18 cellular contexts compared by ENCODE assay signal in genomic region chr2:167945660-167946366, GRCh38.
DNase-seq lines count a peak whose midpoint lies in the region; TF ChIP-seq lines count a peak whose summit lies in the region.
"Had no signal": no experiment of that assay in that cellular context is flagged by ENCODE, and none has a peak within 500 bp of the region (broad histone marks: within the 10 kb centered on the region; RNA-seq: fewer than 3 reads in every experiment).

No MANE protein-coding gene starts in this region.

- H3K4me3 Mint-ChIP-seq in endodermal cell (no peak overlapping the region), CD14-positive monocyte (no peak overlapping the region)
- H3K4me3 Mint-ChIP-seq: CD8-positive, alpha-beta memory T cell; HFFc6 had no signal

- H3K4me1 ChIP-seq in HUES64 (ENCODE audit: insufficient read depth, low read length) (peaks cover 18% of the 10 kb centered on the region), endodermal cell (ENCODE audit: control insufficient read depth, insufficient read depth, low read length) (no peaks in the 10 kb centered on the region), neuronal stem cell (ENCODE audit: control insufficient read depth in 2 of 2, insufficient read depth in 1 of 2, low read depth in 1 of 2, low read length in 2 of 2) (peaks cover 10 to 11% of the 10 kb centered on the region in 2 donors)

- H3K27ac ChIP-seq in HUES64 (ENCODE audit: low read depth, low read length) = peak overlapping the region; percentile 66
- H3K27ac ChIP-seq in endodermal cell (ENCODE audit: low read depth, low read length) = no peak overlapping the region
- peak overlapping the region; percentile 98 for H3K27ac ChIP-seq in neuronal stem cell (replicated peaks; ENCODE audit: low read length)
- H3K27ac ChIP-seq: RWPE1, SJCRH30 had no signal

- H3K27ac Mint-ChIP-seq in endodermal cell (peak overlapping the region; percentile 30), CD14-positive monocyte (no peak overlapping the region)
- H3K27ac Mint-ChIP-seq: HFFc6 had no signal

- TF ChIP-seq CTCF in endodermal cell (conservative IDR thresholded peaks at IDR 0.05) (no peak), CD14-positive monocyte (IDR thresholded peaks at IDR 0.05) (no peak)

- H4K8ac ChIP-seq in neuronal stem cell (ENCODE audit: low read depth, low read length) = no peak overlapping the region

- peak; percentile 43 for DNase-seq in NCI-H748 (lab: John Stamatoyannopoulos, UW; ENCODE audit: unreplicated experiment)
- no peak for DNase-seq in NCI-H748 treated with DMSO at 0.1 percent for 48 hours (lab: John Stamatoyannopoulos, UW)
- DNase-seq in endodermal cell = no peak
- DNase-seq in neuronal stem cell (ENCODE audit: low spot score) = no peak
- DNase-seq in midbrain (lab: John Stamatoyannopoulos, UW) = no peak
- DNase-seq in retina = no peak
- DNase-seq in CD14-positive monocyte (ENCODE audit: low spot score) = no peak
- DNase-seq: CD8-positive, alpha-beta memory T cell; GOT3; HFFc6; NCI-H1092 treated with DMSO at 0.1 percent for 48 hours; NCI-H2081 treated with DMSO at 0.1 percent for 48 hours; NCI-H2227 treated with DMSO at 0.1 percent for 48 hours; NCI-H524; PC-3; SJCRH30 had no signal

- H2BK120ac ChIP-seq in neuronal stem cell (ENCODE audit: low read depth, low read length) = peak overlapping the region; percentile 4

- intact Hi-C loops in CD14-positive monocyte (cut with micrococcal nuclease) = no loop called here

- H2BK12ac ChIP-seq in neuronal stem cell (ENCODE audit: low read length) = no peak overlapping the region

- H3K4ac ChIP-seq in neuronal stem cell (ENCODE audit: low read length) = no peak overlapping the region

- H2BK15ac ChIP-seq in neuronal stem cell (ENCODE audit: low read length) = no peak overlapping the region

- no peaks in the 10 kb centered on the region for H3K36me3 Mint-ChIP-seq in endodermal cell (ENCODE audit: low read depth)
- no peaks in the 10 kb centered on the region for H3K36me3 Mint-ChIP-seq in CD14-positive monocyte
- H3K36me3 Mint-ChIP-seq: CD8-positive, alpha-beta memory T cell had no signal

- H3K9me3 Mint-ChIP-seq in endodermal cell = no peaks in the 10 kb centered on the region
- peaks cover 0 to 7% (median 0%) of the 10 kb centered on the region in 7 donors for H3K9me3 Mint-ChIP-seq in CD14-positive monocyte
- H3K9me3 Mint-ChIP-seq: CD8-positive, alpha-beta memory T cell; HFFc6 had no signal

- no peaks in the 10 kb centered on the region for H3K79me1 ChIP-seq in neuronal stem cell (ENCODE audit: low read depth, low read length)

- H2BK5ac ChIP-seq in neuronal stem cell (ENCODE audit: low read length) = no peak overlapping the region

- H4K91ac ChIP-seq in neuronal stem cell (ENCODE audit: low read depth, low read length, poor library complexity) = no peak overlapping the region

- no peak overlapping the region for H3K9ac ChIP-seq in HUES64 (ENCODE audit: low read depth, low read length)
- no peak overlapping the region for H3K9ac ChIP-seq in endodermal cell (ENCODE audit: extremely low read depth, low read length, poor library complexity, severe bottlenecking)
- H3K9ac ChIP-seq in neuronal stem cell (ENCODE audit: low read depth, low read length, poor library complexity) = no peak overlapping the region

- H3K27me3 Mint-ChIP-seq in endodermal cell (ENCODE audit: insufficient read depth) = no peaks in the 10 kb centered on the region
- peaks cover 0 to 7% (median 5%) of the 10 kb centered on the region in 3 donors for H3K27me3 Mint-ChIP-seq in CD14-positive monocyte (ENCODE audit: low read depth in 3 of 3)

- no peak overlapping the region for H2AK5ac ChIP-seq in neuronal stem cell (ENCODE audit: low read depth, low read length)

- no peak overlapping the region for H3K23ac ChIP-seq in neuronal stem cell (ENCODE audit: low read depth, low read length, poor library complexity)

- no peak overlapping the region for H3K4me3 ChIP-seq in HUES64 (ENCODE audit: low read length)
- no peak overlapping the region for H3K4me3 ChIP-seq in endodermal cell (ENCODE audit: low read length)
- H3K4me3 ChIP-seq in neuronal stem cell (ENCODE audit: low read length in 2 of 2) = no peak overlapping the region
- H3K4me3 ChIP-seq: SJCRH30 had no signal

- peak overlapping the region; percentile 69 for H3K18ac ChIP-seq in neuronal stem cell (ENCODE audit: low read length)

- H3K14ac ChIP-seq in neuronal stem cell (ENCODE audit: low read length) = no peak overlapping the region

- H3K4me1 Mint-ChIP-seq in endodermal cell (no peaks in the 10 kb centered on the region), CD14-positive monocyte (no peaks in the 10 kb centered on the region)
- H3K4me1 Mint-ChIP-seq: CD8-positive, alpha-beta memory T cell had no signal

- H3K9me3 ChIP-seq in HUES64 (ENCODE audit: insufficient read depth, low read depth, low read length) (peaks cover 6% of the 10 kb centered on the region; the same call in 1 of the 2 replicates), endodermal cell (ENCODE audit: control insufficient read depth, low read length) (no peaks in the 10 kb centered on the region), neuronal stem cell (replicated peaks in 1 of 2; ENCODE audit: control insufficient read depth in 2 of 2, insufficient read depth in 1 of 2, low read depth in 1 of 2, low read length in 2 of 2) (peaks cover 2 to 10% of the 10 kb centered on the region in 2 donors)
- H3K9me3 ChIP-seq: SJCRH30 had no signal

- H3K27me3 ChIP-seq in HUES64 (ENCODE audit: insufficient read depth, low read length) (no peaks in the 10 kb centered on the region), endodermal cell (ENCODE audit: control insufficient read depth, insufficient read depth, low read length, poor library complexity, severe bottlenecking) (no peaks in the 10 kb centered on the region), neuronal stem cell (ENCODE audit: control insufficient read depth in 3 of 3, insufficient read depth in 3 of 3, low read depth in 1 of 3, low read length in 3 of 3) (no peaks in the 10 kb centered on the region)
- H3K27me3 ChIP-seq: SJCRH30 had no signal

- WGBS in HUES64 = 94% methylated on average over 10 of the region's 10 CpGs
- WGBS in endodermal cell (ENCODE audit: insufficient coverage in 1 of 2, insufficient read length in 1 of 2), 2 experiments = 83 to 92% methylated on average over 6 to 10 of the region's 10 CpGs
- no CpG with 5 or more reads among the region's 10 CpGs for WGBS in neuronal stem cell (ENCODE audit: extremely low coverage in 2 of 2, insufficient read length in 2 of 2, insufficient replicate concordance in 1 of 2), 2 donors

- no peaks in the 10 kb centered on the region for H3K36me3 ChIP-seq in HUES64 (ENCODE audit: insufficient read depth, low read length)
- no peaks in the 10 kb centered on the region for H3K36me3 ChIP-seq in endodermal cell (ENCODE audit: control insufficient read depth, insufficient read depth, low read length)
- no peaks in the 10 kb centered on the region for H3K36me3 ChIP-seq in neuronal stem cell (replicated peaks in 1 of 2; ENCODE audit: control insufficient read depth in 2 of 2, insufficient read depth in 2 of 2, low read length in 2 of 2)
- H3K36me3 ChIP-seq: SJCRH30 had no signal

- H3K4me2 ChIP-seq in neuronal stem cell (ENCODE audit: insufficient read depth, low read length, poor library complexity, severe bottlenecking) = no peak overlapping the region

- peak overlapping the region; percentile 65 for H2AFZ ChIP-seq in neuronal stem cell (ENCODE audit: low read length)
